1 cellular context compared by ENCODE assay signal in the genomic region with DNA sequence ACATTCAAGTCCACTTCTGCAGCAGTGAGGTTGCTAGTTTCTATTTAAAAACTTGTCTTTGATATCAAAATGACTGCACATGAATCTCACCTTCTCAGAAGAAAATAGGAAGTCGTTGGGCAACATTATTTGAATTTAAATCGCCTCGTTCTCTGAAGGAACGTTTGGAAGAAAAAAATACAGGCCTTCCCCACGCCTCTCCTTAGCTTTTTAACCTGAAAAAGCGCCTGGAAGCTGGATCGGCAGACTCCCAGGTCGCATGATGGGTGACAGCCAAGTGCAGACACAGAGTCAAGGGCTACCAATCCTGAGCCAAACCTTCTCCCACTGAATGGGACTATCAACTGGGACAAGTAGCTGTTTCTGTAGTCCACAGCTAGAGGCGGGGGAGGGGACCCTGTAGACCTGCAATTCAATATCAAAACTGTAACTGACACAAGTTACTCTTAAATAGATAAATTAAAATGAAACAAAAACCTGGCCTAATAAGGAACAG.
TF ChIP-seq lines count a peak whose summit lies in the region.

No MANE protein-coding gene starts in this region.

TF ChIP-seq in A549, 52 proteins besides CTCF, POLR2A, EP300 and RAD21 (continued from another document):
- TF ChIP-seq, protein P1, sequence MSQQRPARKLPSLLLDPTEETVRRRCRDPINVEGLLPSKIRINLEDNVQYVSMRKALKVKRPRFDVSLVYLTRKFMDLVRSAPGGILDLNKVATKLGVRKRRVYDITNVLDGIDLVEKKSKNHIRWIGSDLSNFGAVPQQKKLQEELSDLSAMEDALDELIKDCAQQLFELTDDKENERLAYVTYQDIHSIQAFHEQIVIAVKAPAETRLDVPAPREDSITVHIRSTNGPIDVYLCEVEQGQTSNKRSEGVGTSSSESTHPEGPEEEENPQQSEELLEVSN (IDR thresholded peaks at IDR 0.05; ENCODE audit: borderline replicate concordance, low read depth), result no peak
- no peak for TF ChIP-seq EHF (CRISPR knock-in tag; IDR thresholded peaks at IDR 0.05)
- TF ChIP-seq MYC (IDR thresholded peaks at IDR 0.05; ENCODE audit: borderline replicate concordance, low read length), result no peak
- TF ChIP-seq, protein P2, sequence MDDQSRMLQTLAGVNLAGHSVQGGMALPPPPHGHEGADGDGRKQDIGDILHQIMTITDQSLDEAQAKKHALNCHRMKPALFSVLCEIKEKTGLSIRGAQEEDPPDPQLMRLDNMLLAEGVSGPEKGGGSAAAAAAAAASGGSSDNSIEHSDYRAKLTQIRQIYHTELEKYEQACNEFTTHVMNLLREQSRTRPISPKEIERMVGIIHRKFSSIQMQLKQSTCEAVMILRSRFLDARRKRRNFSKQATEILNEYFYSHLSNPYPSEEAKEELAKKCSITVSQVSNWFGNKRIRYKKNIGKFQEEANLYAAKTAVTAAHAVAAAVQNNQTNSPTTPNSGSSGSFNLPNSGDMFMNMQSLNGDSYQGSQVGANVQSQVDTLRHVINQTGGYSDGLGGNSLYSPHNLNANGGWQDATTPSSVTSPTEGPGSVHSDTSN (IDR thresholded peaks at IDR 0.05), result no peak
- TF ChIP-seq ESRRA (IDR thresholded peaks at IDR 0.05; ENCODE audit: borderline replicate concordance, low read length), result no peak
- TF ChIP-seq, protein P3, sequence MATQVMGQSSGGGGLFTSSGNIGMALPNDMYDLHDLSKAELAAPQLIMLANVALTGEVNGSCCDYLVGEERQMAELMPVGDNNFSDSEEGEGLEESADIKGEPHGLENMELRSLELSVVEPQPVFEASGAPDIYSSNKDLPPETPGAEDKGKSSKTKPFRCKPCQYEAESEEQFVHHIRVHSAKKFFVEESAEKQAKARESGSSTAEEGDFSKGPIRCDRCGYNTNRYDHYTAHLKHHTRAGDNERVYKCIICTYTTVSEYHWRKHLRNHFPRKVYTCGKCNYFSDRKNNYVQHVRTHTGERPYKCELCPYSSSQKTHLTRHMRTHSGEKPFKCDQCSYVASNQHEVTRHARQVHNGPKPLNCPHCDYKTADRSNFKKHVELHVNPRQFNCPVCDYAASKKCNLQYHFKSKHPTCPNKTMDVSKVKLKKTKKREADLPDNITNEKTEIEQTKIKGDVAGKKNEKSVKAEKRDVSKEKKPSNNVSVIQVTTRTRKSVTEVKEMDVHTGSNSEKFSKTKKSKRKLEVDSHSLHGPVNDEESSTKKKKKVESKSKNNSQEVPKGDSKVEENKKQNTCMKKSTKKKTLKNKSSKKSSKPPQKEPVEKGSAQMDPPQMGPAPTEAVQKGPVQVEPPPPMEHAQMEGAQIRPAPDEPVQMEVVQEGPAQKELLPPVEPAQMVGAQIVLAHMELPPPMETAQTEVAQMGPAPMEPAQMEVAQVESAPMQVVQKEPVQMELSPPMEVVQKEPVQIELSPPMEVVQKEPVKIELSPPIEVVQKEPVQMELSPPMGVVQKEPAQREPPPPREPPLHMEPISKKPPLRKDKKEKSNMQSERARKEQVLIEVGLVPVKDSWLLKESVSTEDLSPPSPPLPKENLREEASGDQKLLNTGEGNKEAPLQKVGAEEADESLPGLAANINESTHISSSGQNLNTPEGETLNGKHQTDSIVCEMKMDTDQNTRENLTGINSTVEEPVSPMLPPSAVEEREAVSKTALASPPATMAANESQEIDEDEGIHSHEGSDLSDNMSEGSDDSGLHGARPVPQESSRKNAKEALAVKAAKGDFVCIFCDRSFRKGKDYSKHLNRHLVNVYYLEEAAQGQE (IDR thresholded peaks at IDR 0.05), result no peak
- no peak for TF ChIP-seq CHD2 (IDR thresholded peaks at IDR 0.05; ENCODE audit: low read length, partially characterized antibody)
TF ChIP-seq in A549: peak in this region for 0.
